ENCODE assay signal across 8 cellular contexts in the genomic region with DNA sequence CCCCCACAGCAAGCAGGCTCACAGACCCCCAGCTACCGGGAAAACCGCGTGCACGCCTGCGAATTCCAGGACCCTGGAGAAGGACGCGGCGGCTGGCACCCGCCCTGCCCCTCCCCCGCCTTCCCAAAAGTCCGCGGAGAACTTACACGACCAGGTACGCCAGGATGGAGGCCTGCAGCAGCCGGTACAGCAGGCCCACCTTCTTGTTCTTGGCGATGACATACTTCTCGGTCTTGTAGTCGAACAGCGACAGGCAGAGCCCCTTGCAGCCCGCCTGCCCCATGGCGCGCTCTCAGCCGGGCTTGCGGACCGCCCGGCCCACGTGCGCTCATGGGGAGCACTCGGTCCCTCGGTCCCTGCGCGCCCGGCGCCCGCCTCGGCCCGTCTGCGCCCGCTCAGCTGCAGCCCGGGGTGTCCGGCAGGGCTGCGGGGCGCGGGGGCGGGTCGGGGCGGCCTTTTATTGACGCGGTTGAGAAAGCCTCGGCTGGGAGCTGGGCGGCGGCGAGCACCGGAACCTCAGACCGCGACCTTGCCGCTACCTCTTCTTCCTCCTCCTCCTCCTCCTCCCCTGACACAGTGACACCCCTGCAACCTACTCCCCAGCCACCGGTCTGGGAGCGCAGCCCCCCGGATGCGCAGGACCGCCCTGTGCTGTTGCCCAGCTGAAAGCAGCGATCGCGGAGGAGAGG. TPM values are rescaled to one million over a fixed set of nuclear protein-coding genes. Genes with fewer than 3 reads are reported as not detected.
DNase-seq lines count a peak whose midpoint lies in the region; TF ChIP-seq lines count a peak whose summit lies in the region.

A gene with protein sequence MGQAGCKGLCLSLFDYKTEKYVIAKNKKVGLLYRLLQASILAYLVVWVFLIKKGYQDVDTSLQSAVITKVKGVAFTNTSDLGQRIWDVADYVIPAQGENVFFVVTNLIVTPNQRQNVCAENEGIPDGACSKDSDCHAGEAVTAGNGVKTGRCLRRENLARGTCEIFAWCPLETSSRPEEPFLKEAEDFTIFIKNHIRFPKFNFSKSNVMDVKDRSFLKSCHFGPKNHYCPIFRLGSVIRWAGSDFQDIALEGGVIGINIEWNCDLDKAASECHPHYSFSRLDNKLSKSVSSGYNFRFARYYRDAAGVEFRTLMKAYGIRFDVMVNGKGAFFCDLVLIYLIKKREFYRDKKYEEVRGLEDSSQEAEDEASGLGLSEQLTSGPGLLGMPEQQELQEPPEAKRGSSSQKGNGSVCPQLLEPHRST (minus strand): TSS at position 433 of the 689 bp plus-strand sequence. CDS start 150 bp downstream, at position 283.

- H3K9ac ChIP-seq in neural cell (ENCODE audit: low read length): peak within 1 kb of the TSS; percentile 34

- TF ChIP-seq POLR2A in esophagus muscularis mucosa (IDR thresholded peaks at IDR 0.05; ENCODE audit: low read depth): no peak

- H3K4me1 ChIP-seq in esophagus muscularis mucosa: peaks cover 18 to 23% (median 21%) of the 10 kb centered on the region in 4 donors

- intact Hi-C loops in esophagus muscularis mucosa (cut with DNase I): no loop called here

- H3K27me3 ChIP-seq in esophagus muscularis mucosa: peaks cover 0 to 69% (median 31%) of the 10 kb centered on the region in 4 donors
- H3K27me3 ChIP-seq in neural cell (ENCODE audit: insufficient read depth, low read depth, low read length): peaks cover 27% of the 10 kb centered on the region

- no peaks in the 10 kb centered on the region for H3K9me3 ChIP-seq in KOPT-K1 (ENCODE audit: insufficient read depth, low read length, poor library complexity, severe bottlenecking)
- peaks cover 0 to 11% (median 5%) of the 10 kb centered on the region in 4 donors for H3K9me3 ChIP-seq in esophagus muscularis mucosa
- H3K9me3 ChIP-seq in neural cell (ENCODE audit: low read length): no peaks in the 10 kb centered on the region

- H3K9me2 ChIP-seq in neural cell (ENCODE audit: insufficient read depth, low read length): no peaks in the 10 kb centered on the region

- H3K4me3 ChIP-seq in esophagus muscularis mucosa (peak within 1 kb of the TSS; percentile 51 to 58 (median 55)), neural cell (ENCODE audit: low read length) (peak within 1 kb of the TSS; percentile 63)

- no peaks in the 10 kb centered on the region for H4K20me1 ChIP-seq in neural cell (ENCODE audit: insufficient read depth)

- no peaks in the 10 kb centered on the region for H3F3A ChIP-seq in neural cell (ENCODE audit: insufficient read depth, low read length, poor library complexity, severe bottlenecking)

- TF ChIP-seq EP300 in esophagus muscularis mucosa (IDR thresholded peaks at IDR 0.05) (no peak), neural cell (conservative IDR thresholded peaks at IDR 0.05; ENCODE audit: poor library complexity, severe bottlenecking) (no peak)

- DNase-seq in EH (ENCODE audit: low read depth): peak; percentile 25
- peak; percentile 79 for DNase-seq in activated CD8-positive, alpha-beta memory T cell treated with anti-CD3 and anti-CD28 coated beads for 24 hours
- DNase-seq in esophagus muscularis mucosa (ENCODE audit: extremely low spot score): no peak
- no peak for DNase-seq in effector CD4-positive, alpha-beta T cell
- no peak for DNase-seq in NCI-H2196 (lab: John Stamatoyannopoulos, UW; ENCODE audit: unreplicated experiment)
- no peak for DNase-seq in kidney glomerular epithelial cell (lab: John Stamatoyannopoulos, UW)

- no peak for TF ChIP-seq RAD21 in neural cell (conservative IDR thresholded peaks at IDR 0.05)

- H3K36me3 ChIP-seq in KOPT-K1 (ENCODE audit: insufficient read depth, low read length) (peaks cover 10% of the 10 kb centered on the region), esophagus muscularis mucosa (no peaks in the 10 kb centered on the region), neural cell (ENCODE audit: insufficient read depth, low read length) (no peaks in the 10 kb centered on the region)

- no peak within 1 kb of the TSS for H3K4me2 ChIP-seq in neural cell (ENCODE audit: low read length)

- no peak within 1 kb of the TSS for H2AFZ ChIP-seq in neural cell (ENCODE audit: low read depth, low read length)

- no peak for TF ChIP-seq CTCF in esophagus muscularis mucosa (IDR thresholded peaks at IDR 0.05)
- no peak for TF ChIP-seq CTCF in neural cell (IDR thresholded peaks at IDR 0.05; ENCODE audit: poor library complexity, severe bottlenecking)

- no peaks in the 10 kb centered on the region for H3K79me2 ChIP-seq in neural cell (replicated peaks; ENCODE audit: insufficient read depth, low read length)

- 2% methylated on average over 15 of the region's 65 CpGs for WGBS in esophagus muscularis mucosa

- H3K27ac ChIP-seq in KOPT-K1 (ENCODE audit: low read depth, low read length, poor library complexity, severe bottlenecking) (peak within 1 kb of the TSS; percentile 99), esophagus muscularis mucosa (replicated peaks in 1 of 4) (no peak within 1 kb of the TSS), neural cell (ENCODE audit: low read length) (no peak within 1 kb of the TSS)

TF ChIP-seq in neural cell, 6 proteins besides CTCF, POLR2A, EP300 and RAD21:
- TF ChIP-seq EZH2 (IDR thresholded peaks at IDR 0.05; ENCODE audit: borderline replicate concordance, insufficient read depth, low read length, poor library complexity, severe bottlenecking) (no peak), SMC3 (conservative IDR thresholded peaks at IDR 0.05; ENCODE audit: poor library complexity) (no peak), MXI1 (conservative IDR thresholded peaks at IDR 0.05; ENCODE audit: poor library complexity, severe bottlenecking) (no peak), POLR2AphosphoS5 (IDR thresholded peaks at IDR 0.05) (no peak), TAF1 (IDR thresholded peaks at IDR 0.05; ENCODE audit: low read depth) (no peak)
- TF ChIP-seq, protein P1, sequence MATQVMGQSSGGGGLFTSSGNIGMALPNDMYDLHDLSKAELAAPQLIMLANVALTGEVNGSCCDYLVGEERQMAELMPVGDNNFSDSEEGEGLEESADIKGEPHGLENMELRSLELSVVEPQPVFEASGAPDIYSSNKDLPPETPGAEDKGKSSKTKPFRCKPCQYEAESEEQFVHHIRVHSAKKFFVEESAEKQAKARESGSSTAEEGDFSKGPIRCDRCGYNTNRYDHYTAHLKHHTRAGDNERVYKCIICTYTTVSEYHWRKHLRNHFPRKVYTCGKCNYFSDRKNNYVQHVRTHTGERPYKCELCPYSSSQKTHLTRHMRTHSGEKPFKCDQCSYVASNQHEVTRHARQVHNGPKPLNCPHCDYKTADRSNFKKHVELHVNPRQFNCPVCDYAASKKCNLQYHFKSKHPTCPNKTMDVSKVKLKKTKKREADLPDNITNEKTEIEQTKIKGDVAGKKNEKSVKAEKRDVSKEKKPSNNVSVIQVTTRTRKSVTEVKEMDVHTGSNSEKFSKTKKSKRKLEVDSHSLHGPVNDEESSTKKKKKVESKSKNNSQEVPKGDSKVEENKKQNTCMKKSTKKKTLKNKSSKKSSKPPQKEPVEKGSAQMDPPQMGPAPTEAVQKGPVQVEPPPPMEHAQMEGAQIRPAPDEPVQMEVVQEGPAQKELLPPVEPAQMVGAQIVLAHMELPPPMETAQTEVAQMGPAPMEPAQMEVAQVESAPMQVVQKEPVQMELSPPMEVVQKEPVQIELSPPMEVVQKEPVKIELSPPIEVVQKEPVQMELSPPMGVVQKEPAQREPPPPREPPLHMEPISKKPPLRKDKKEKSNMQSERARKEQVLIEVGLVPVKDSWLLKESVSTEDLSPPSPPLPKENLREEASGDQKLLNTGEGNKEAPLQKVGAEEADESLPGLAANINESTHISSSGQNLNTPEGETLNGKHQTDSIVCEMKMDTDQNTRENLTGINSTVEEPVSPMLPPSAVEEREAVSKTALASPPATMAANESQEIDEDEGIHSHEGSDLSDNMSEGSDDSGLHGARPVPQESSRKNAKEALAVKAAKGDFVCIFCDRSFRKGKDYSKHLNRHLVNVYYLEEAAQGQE (IDR thresholded peaks at IDR 0.05; ENCODE audit: borderline replicate concordance): no peak

RNA-seq across cellular contexts. Expression of the gene that starts here (rescaled TPM):
- 1 to 10 TPM in 2 of 4 donors, under 1 TPM in 2; 0.19 to 1.5 (median 1.0) TPM for total RNA-seq in esophagus muscularis mucosa
- 7.0 and 9.0 TPM in 2 replicates for polyA plus RNA-seq in neural cell
- polyA minus RNA-seq in neural cell: 1.9 and 2.8 TPM in 2 replicates

Comparison
In these comparisons a context has a peak if more than half of its experiments do, and no peak if none do; other contexts are left out.
1. DNase-seq: peak in EH (single experiment) and activated CD8-positive, alpha-beta memory T cell treated with anti-CD3 and anti-CD28 coated beads for 24 hours (single experiment); none in esophagus muscularis mucosa (single experiment), effector CD4-positive, alpha-beta T cell (single experiment), NCI-H2196 (single experiment) and kidney glomerular epithelial cell (single experiment).